In genomic region chr6:85115876-85116275, GRCh38 we compare ENCODE assay signal across 1 cellular context.
TF ChIP-seq lines count a peak whose summit lies in the region.

No MANE protein-coding gene starts in this region.

TF ChIP-seq in H1, 55 proteins besides CTCF, POLR2A, EP300 and RAD21:
- no peak for TF ChIP-seq MAFK (IDR thresholded peaks at IDR 0.05; ENCODE audit: low read depth, low read length)
- TF ChIP-seq CHD7 (IDR thresholded peaks at IDR 0.05; ENCODE audit: insufficient replicate concordance, low read length): no peak
- TF ChIP-seq NRF1 (IDR thresholded peaks at IDR 0.05; ENCODE audit: low read depth, low read length): no peak
- no peak for TF ChIP-seq EZH2 (IDR thresholded peaks at IDR 0.05; ENCODE audit: low read depth, low read length, severe bottlenecking)
- no peak for TF ChIP-seq E2F6 (IDR thresholded peaks at IDR 0.05)
- no peak for TF ChIP-seq ZNF274 (IDR thresholded peaks at IDR 0.05; ENCODE audit: borderline replicate concordance, extremely low read depth, low read length)
- TF ChIP-seq SIX5 (IDR thresholded peaks at IDR 0.05; ENCODE audit: low read depth, low read length): no peak
- no peak for TF ChIP-seq HDAC6 (IDR thresholded peaks at IDR 0.05; ENCODE audit: low read depth, low read length)
- no peak for TF ChIP-seq RNF2 (IDR thresholded peaks at IDR 0.05; ENCODE audit: borderline replicate concordance, low read depth, low read length, missing control alignments, poor library complexity, severe bottlenecking)
- no peak for TF ChIP-seq CBX8 (IDR thresholded peaks at IDR 0.05; ENCODE audit: borderline replicate concordance, low read depth, low read length)
TF ChIP-seq in H1: peak in this region for 0.
